ENCODE assay signal across 8 cellular contexts in genomic region chr3:154040283-154040682, GRCh38.
DNase-seq lines count a peak whose midpoint lies in the region; ATAC-seq and TF ChIP-seq lines count a peak whose summit lies in the region.

No MANE protein-coding gene starts in this region.

- TF ChIP-seq CTCF in retinal pigment epithelial cell (conservative IDR thresholded peaks at IDR 0.05; ENCODE audit: low read depth, low read length): peak; percentile 54

- DNase-seq in NCI-H82 (lab: John Stamatoyannopoulos, UW): peak; percentile 63
- no peak for DNase-seq in NCI-H82 treated with DMSO at 0.1 percent for 48 hours (lab: John Stamatoyannopoulos, UW; ENCODE audit: unreplicated experiment)
- DNase-seq in adipocyte (ENCODE audit: low read depth): peak; percentile 7
- DNase-seq in retinal pigment epithelial cell (ENCODE audit: low read depth): no peak
- DNase-seq in activated T-helper 2 cell treated with anti-CD3 and anti-CD28 coated beads, Interferon-gamma antibody, Interleukin-2, Interleukin-4, amounts not matched to agents 10 μg/mL and 5 μg/mL and 100 μg/mL, durations not matched to agents 14 hours and 24 hours and 36 hours (ENCODE audit: low spot score): no peak
- no peak for DNase-seq in effector memory CD4-positive, alpha-beta T cell

- no peak overlapping the region for H3K27ac Mint-ChIP-seq in activated T-helper 2 cell treated with anti-CD3 and anti-CD28 coated beads, Interferon-gamma antibody, Interleukin-2, Interleukin-4, amounts not matched to agents 10 μg/mL and 5 μg/mL and 100 μg/mL, durations not matched to agents 14 hours and 24 hours and 36 hours

- no peaks in the 10 kb centered on the region for H3K36me3 Mint-ChIP-seq in activated T-helper 2 cell treated with anti-CD3 and anti-CD28 coated beads, Interferon-gamma antibody, Interleukin-2, Interleukin-4, amounts not matched to agents 10 μg/mL and 5 μg/mL and 100 μg/mL, durations not matched to agents 14 hours and 24 hours and 36 hours (ENCODE audit: low read depth)

- no peak overlapping the region for H3K4me3 Mint-ChIP-seq in activated T-helper 2 cell treated with anti-CD3 and anti-CD28 coated beads, Interferon-gamma antibody, Interleukin-2, Interleukin-4, amounts not matched to agents 10 μg/mL and 5 μg/mL and 100 μg/mL, durations not matched to agents 14 hours and 24 hours and 36 hours (ENCODE audit: low read depth)

- intact Hi-C loops in activated T-helper 2 cell treated with anti-CD3 and anti-CD28 coated beads, Interferon-gamma antibody, Interleukin-2, Interleukin-4, amounts not matched to agents 10 μg/mL and 5 μg/mL and 100 μg/mL, durations not matched to agents 14 hours and 24 hours and 36 hours (cut with micrococcal nuclease): loop anchor here (1.0 kb wide), 1 partner anchor 213 kb away; no protein-coding TSS in a partner anchor

- peaks cover 3% of the 10 kb centered on the region for H3K9me3 ChIP-seq in adipocyte (ENCODE audit: control insufficient read depth, low read length)
- no peaks in the 10 kb centered on the region for H3K9me3 ChIP-seq in effector memory CD4-positive, alpha-beta T cell (ENCODE audit: control insufficient read depth, low read length)

- no peaks in the 10 kb centered on the region for H3K36me3 ChIP-seq in adipocyte (ENCODE audit: control insufficient read depth, insufficient read depth, low read length, severe bottlenecking)
- H3K36me3 ChIP-seq in effector memory CD4-positive, alpha-beta T cell (ENCODE audit: control insufficient read depth, insufficient read depth, low read length): no peaks in the 10 kb centered on the region

- no peak overlapping the region for H3K4me3 ChIP-seq in adipocyte (ENCODE audit: low read length)
- H3K4me3 ChIP-seq in retinal pigment epithelial cell (ENCODE audit: low read length): no peak overlapping the region
- H3K4me3 ChIP-seq in effector memory CD4-positive, alpha-beta T cell (ENCODE audit: insufficient read depth, low read depth, low read length, poor library complexity, severe bottlenecking): no peak overlapping the region

- no peaks in the 10 kb centered on the region for H3K9me3 Mint-ChIP-seq in activated T-helper 2 cell treated with anti-CD3 and anti-CD28 coated beads, Interferon-gamma antibody, Interleukin-2, Interleukin-4, amounts not matched to agents 10 μg/mL and 5 μg/mL and 100 μg/mL, durations not matched to agents 14 hours and 24 hours and 36 hours

- H3K27ac ChIP-seq in effector memory CD4-positive, alpha-beta T cell (ENCODE audit: insufficient read depth, low read length, poor library complexity, severe bottlenecking): no peak overlapping the region

- no peaks in the 10 kb centered on the region for H3K4me1 Mint-ChIP-seq in activated T-helper 2 cell treated with anti-CD3 and anti-CD28 coated beads, Interferon-gamma antibody, Interleukin-2, Interleukin-4, amounts not matched to agents 10 μg/mL and 5 μg/mL and 100 μg/mL, durations not matched to agents 14 hours and 24 hours and 36 hours (ENCODE audit: low read depth)

- no peaks in the 10 kb centered on the region for H3K27me3 Mint-ChIP-seq in activated T-helper 2 cell treated with anti-CD3 and anti-CD28 coated beads, Interferon-gamma antibody, Interleukin-2, Interleukin-4, amounts not matched to agents 10 μg/mL and 5 μg/mL and 100 μg/mL, durations not matched to agents 14 hours and 24 hours and 36 hours (ENCODE audit: low read depth)

- no peaks in the 10 kb centered on the region for H3K27me3 ChIP-seq in adipocyte (replicated peaks; ENCODE audit: control insufficient read depth, insufficient read depth, low read length)
- H3K27me3 ChIP-seq in effector memory CD4-positive, alpha-beta T cell (replicated peaks; ENCODE audit: control insufficient read depth, insufficient read depth, low read length, poor library complexity, severe bottlenecking): no peaks in the 10 kb centered on the region

- ATAC-seq in HG03175 (IDR thresholded peaks at IDR 0.05; ENCODE audit: unreplicated experiment) (peak; percentile 81), esophagus mucosa (no peak)

- H3K4me1 ChIP-seq in adipocyte (ENCODE audit: control insufficient read depth, insufficient read depth, low read length): no peaks in the 10 kb centered on the region
- no peaks in the 10 kb centered on the region for H3K4me1 ChIP-seq in effector memory CD4-positive, alpha-beta T cell (ENCODE audit: control insufficient read depth, insufficient read depth, low read length, poor library complexity, severe bottlenecking)

- no peak overlapping the region for H3K9ac ChIP-seq in adipocyte (ENCODE audit: low read length)

Comparison
In these comparisons a context has a peak if more than half of its experiments do, and no peak if none do; other contexts are left out.
1. DNase-seq: peak in NCI-H82 (single experiment) and adipocyte (single experiment); none in NCI-H82 treated with DMSO at 0.1 percent for 48 hours (single experiment), retinal pigment epithelial cell (single experiment), activated T-helper 2 cell treated with anti-CD3 and anti-CD28 coated beads, Interferon-gamma antibody, Interleukin-2, Interleukin-4, amounts not matched to agents 10 μg/mL and 5 μg/mL and 100 μg/mL, durations not matched to agents 14 hours and 24 hours and 36 hours (single experiment) and effector memory CD4-positive, alpha-beta T cell (0 of 3).